In genomic region chr22:20183823-20184222, GRCh38 we compare ENCODE assay signal across 37 cellular contexts. TPM values are rescaled to one million over a fixed set of nuclear protein-coding genes. Genes with fewer than 3 reads are reported as not detected.
"Had no signal": no experiment of that assay in that cellular context is flagged by ENCODE, and none has a peak within 500 bp of the region (broad histone marks: within the 10 kb centered on the region; RNA-seq: fewer than 3 reads in every experiment).

No MANE protein-coding gene starts in this region.

- H3K9me3 ChIP-seq: MG63 had no signal

- H3K36me3 ChIP-seq: MG63 had no signal

- DNase-seq: Karpas-422, Kasumi-1, MG63, MM.1S, MV-4-11, NCI-H1048, NCI-H1092, NCI-H1092 treated with DMSO at 0.1 percent for 48 hours, NCI-H1105, NCI-H1105 treated with DMSO at 0.1 percent for 48 hours, NCI-H1417, NCI-H1417 treated with DMSO at 0.1 percent for 48 hours, NCI-H1436, NCI-H1436 treated with DMSO at 0.1 percent for 48 hours, NCI-H146, NCI-H1694, NCI-H1694 treated with DMSO at 0.1 percent for 48 hours, NCI-H187, NCI-H187 treated with DMSO at 0.1 percent for 48 hours, NCI-H1930, NCI-H2029, NCI-H2029 treated with DMSO at 0.1 percent for 48 hours, NCI-H2081, NCI-H2081 treated with DMSO at 0.1 percent for 48 hours, NCI-H2107, NCI-H2171, NCI-H2171 treated with DMSO at 0.1 percent for 48 hours, NCI-H2227 treated with DMSO at 0.1 percent for 48 hours, NCI-H226, NCI-H345, NCI-H446, NCI-H446 treated with DMSO at 0.1 percent for 48 hours, NCI-H510A, NCI-H510A treated with DMSO at 0.1 percent for 48 hours, NCI-H524, NCI-H524 treated with DMSO at 0.1 percent for 48 hours had no signal

- H3K27me3 ChIP-seq: MG63 had no signal

- H3K4me3 ChIP-seq: MG63 had no signal

RNA-seq across cellular contexts. Expression of gene CCDC188, which starts 33.0 kb away (rescaled TPM):
- total RNA-seq: NCI-H460 had no signal
